In genomic region chr2:64646007-64646880, GRCh38 we compare ENCODE assay signal across 8 cellular contexts. TPM values are rescaled to one million over a fixed set of nuclear protein-coding genes. Genes with fewer than 3 reads are reported as not detected.
A peak's percentile ranks its signal among the peaks of the same experiment; 100 is the strongest.
DNase-seq lines count a peak whose midpoint lies in the region; ATAC-seq and TF ChIP-seq lines count a peak whose summit lies in the region.

No MANE protein-coding gene starts in this region.

- no peaks in the 10 kb centered on the region for H3K9me3 ChIP-seq in right lobe of liver

- DNase-seq in NCI-H446 (lab: John Stamatoyannopoulos, UW) (peak; percentile 62 to 73), NCI-H446 treated with DMSO at 0.1 percent for 48 hours (lab: John Stamatoyannopoulos, UW) (no peak), NCI-H226 (peak; percentile 55), right lobe of liver (peak; percentile 83 to 85 (median 84))
- DNase-seq in activated CD4-positive, alpha-beta T cell treated with anti-CD3 and anti-CD28 coated beads for 1 hour = peak; percentile 77
- peak; percentile 72 to 88 for DNase-seq in central memory CD8-positive, alpha-beta T cell (ENCODE audit: low spot score in 2 of 2)
- DNase-seq in stimulated activated CD4-positive, alpha-beta T cell treated with anti-CD3 and anti-CD28 coated beads, Interleukin-4, amount 100 ng/mL, for 48 hours (ENCODE audit: low read depth in 2 of 2) = peak; percentile 77 to 88

- H3K4me3 ChIP-seq in right lobe of liver = no peak overlapping the region

- no peaks in the 10 kb centered on the region for H3K27me3 ChIP-seq in right lobe of liver

- TF ChIP-seq POLR2A in right lobe of liver (IDR thresholded peaks at IDR 0.05) = no peak

- no peaks in the 10 kb centered on the region for H3K36me3 ChIP-seq in right lobe of liver

- peak; percentile 76 to 98 (median 96) for TF ChIP-seq CTCF in right lobe of liver (IDR thresholded peaks at IDR 0.05)

- H3K27ac Mint-ChIP-seq in central memory CD8-positive, alpha-beta T cell (ENCODE audit: low read depth) = no peak overlapping the region

- WGBS in right lobe of liver (ENCODE audit: insufficient coverage, low coverage, low lambda C conversion rate, missing lambda C conversion rate) = 7% methylated on average over 9 of the region's 9 CpGs

- H3K4me1 Mint-ChIP-seq in central memory CD8-positive, alpha-beta T cell = peaks cover 42% of the 10 kb centered on the region

- H3K9me3 Mint-ChIP-seq in central memory CD8-positive, alpha-beta T cell = no peaks in the 10 kb centered on the region

- H3K36me3 Mint-ChIP-seq in central memory CD8-positive, alpha-beta T cell (ENCODE audit: insufficient read depth) = no peaks in the 10 kb centered on the region

- peak overlapping the region; percentile 55 to 83 (median 68) for H3K27ac ChIP-seq in right lobe of liver

- no peak overlapping the region for H3K4me3 Mint-ChIP-seq in central memory CD8-positive, alpha-beta T cell

- H3K27me3 Mint-ChIP-seq in central memory CD8-positive, alpha-beta T cell = no peaks in the 10 kb centered on the region

- no peak for ATAC-seq in central memory CD8-positive, alpha-beta T cell (replicated peaks; ENCODE audit: extremely low read depth, poor library complexity, severe bottlenecking)
- ATAC-seq in right lobe of liver (peak; percentile 42 to 54 (median 53)), GM19324 (IDR thresholded peaks at IDR 0.05; ENCODE audit: low FRiP score, unreplicated experiment) (no peak)

- H3K4me1 ChIP-seq in right lobe of liver = peaks cover 0 to 70% (median 21%) of the 10 kb centered on the region in 4 donors

- intact Hi-C loops in right lobe of liver (cut with DNase I) = no loop called here

RNA-seq across cellular contexts. Expression of gene SERTAD2, which starts 7.5 kb away (rescaled TPM):
- 10 to 100 TPM in 2 of 6 experiments, 1 to 10 TPM in 4; 3.7 to 14.4 (median 8.4) TPM for total RNA-seq in right lobe of liver

Comparison
In these comparisons a context has a peak if more than half of its experiments do, and no peak if none do; other contexts are left out.
1. ATAC-seq: peak in right lobe of liver (4 of 4); none in central memory CD8-positive, alpha-beta T cell (single experiment) and GM19324 (single experiment).